8 cellular contexts compared by ENCODE assay signal in the genomic region with DNA sequence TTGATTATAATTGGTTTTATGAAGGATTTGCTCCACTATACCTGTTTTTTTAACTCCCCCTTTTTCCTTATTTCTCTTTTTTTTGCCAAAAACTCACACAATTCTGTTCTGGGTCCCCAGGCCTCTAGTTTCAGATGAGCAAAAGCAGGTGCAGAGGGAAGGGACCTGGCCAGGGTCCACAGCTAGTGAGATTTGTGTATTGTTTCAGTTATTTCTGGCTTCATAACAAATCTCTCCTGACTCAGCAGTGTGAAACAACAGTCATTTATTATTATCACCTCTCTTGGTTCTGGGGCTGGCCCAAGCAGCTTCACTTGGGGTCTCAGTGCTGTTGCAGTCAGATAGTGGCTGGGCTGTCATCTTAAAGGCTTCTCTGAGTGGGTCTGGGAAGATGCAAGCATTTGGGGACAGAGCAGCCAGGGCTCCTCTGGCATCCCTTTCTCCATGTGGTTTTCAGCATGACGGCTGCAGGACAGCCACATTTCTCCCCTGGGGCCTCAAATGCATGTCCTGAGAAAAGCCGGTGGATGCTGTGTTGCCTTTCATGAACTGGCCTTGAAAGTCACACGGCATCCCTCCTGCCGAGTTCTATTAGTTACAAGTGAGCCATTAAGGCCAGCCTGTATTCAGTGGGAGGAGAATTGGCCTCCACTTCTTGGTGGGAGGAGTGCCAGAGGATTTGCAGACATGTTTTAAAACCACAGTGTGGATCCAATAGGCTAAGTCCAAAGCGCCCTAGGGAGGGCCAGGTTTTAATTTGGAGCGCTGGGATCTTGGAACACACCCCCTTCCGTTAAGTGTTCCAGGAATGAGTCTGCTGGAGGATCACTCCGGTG.
A peak's percentile ranks its signal among the peaks of the same experiment; 100 is the strongest.
DNase-seq lines count a peak whose midpoint lies in the region; ATAC-seq, FAIRE-seq and TF ChIP-seq lines count a peak whose summit lies in the region.

No MANE protein-coding gene starts in this region.

- H3K27me3 ChIP-seq in gastroesophageal sphincter (peaks cover 11% of the 10 kb centered on the region), rectal smooth muscle tissue (ENCODE audit: control insufficient read depth, insufficient read depth, low read length) (no peaks in the 10 kb centered on the region)

- FAIRE-seq in urothelium cell line (lab: Jason Lieb, UNC) = no peak

- no peak for TF ChIP-seq POLR2A in gastroesophageal sphincter (IDR thresholded peaks at IDR 0.05)

- H3K4me1 ChIP-seq in gastroesophageal sphincter (peaks cover 0 to 34% (median 0%) of the 10 kb centered on the region in 3 donors), rectal smooth muscle tissue (ENCODE audit: control insufficient read depth, insufficient read depth, low read length) (peaks cover 15% of the 10 kb centered on the region)

- DNase-seq in GM04504 (ENCODE audit: low read depth) (peak; percentile 69), urothelium cell line (ENCODE audit: low spot score) (no peak)
- DNase-seq in central memory CD4-positive, alpha-beta T cell = no peak

- TF ChIP-seq EP300 in gastroesophageal sphincter (IDR thresholded peaks at IDR 0.05) = no peak

- no peak for TF ChIP-seq CTCF in gastroesophageal sphincter (IDR thresholded peaks at IDR 0.05)

- H3K27ac ChIP-seq in gastroesophageal sphincter (peak overlapping the region in 2 of 4 donors; percentile 3 to 42), rectal smooth muscle tissue (ENCODE audit: low read depth, low read length) (peak overlapping the region; percentile 75)

- H3K36me3 ChIP-seq in gastroesophageal sphincter = no peaks in the 10 kb centered on the region
- no peaks in the 10 kb centered on the region for H3K36me3 ChIP-seq in rectal smooth muscle tissue (ENCODE audit: control insufficient read depth, insufficient read depth, low read length)

- no peak overlapping the region for H3K9ac ChIP-seq in rectal smooth muscle tissue (ENCODE audit: low read length)

- H3K4me3 ChIP-seq in gastroesophageal sphincter (no peak overlapping the region), rectal smooth muscle tissue (ENCODE audit: low read length) (no peak overlapping the region)

- WGBS in gastroesophageal sphincter (ENCODE audit: low coverage in 1 of 2), 2 donors = 15 to 20% methylated on average over 1 to 8 of the region's 8 CpGs

- ATAC-seq in SK-N-SH treated with all-trans-retinoic acid at 6 μM for 48 hours (peak; percentile 78), gastroesophageal sphincter (peak; percentile 76), HG03565 (IDR thresholded peaks at IDR 0.05; ENCODE audit: unreplicated experiment) (no peak), HG03039 (IDR thresholded peaks at IDR 0.05; ENCODE audit: unreplicated experiment) (no peak)

- H3K9me3 ChIP-seq in gastroesophageal sphincter = no peaks in the 10 kb centered on the region

TF ChIP-seq in SK-N-SH treated with all-trans-retinoic acid at 6 μM for 48 hours, 23 proteins besides CTCF, POLR2A, EP300 and RAD21:
- no peak for TF ChIP-seq ZNF70 (CRISPR knock-in tag; IDR thresholded peaks at IDR 0.05)

Comparison
In these comparisons a context has a peak if more than half of its experiments do, and no peak if none do; other contexts are left out.
1. ATAC-seq: peak in SK-N-SH treated with all-trans-retinoic acid at 6 μM for 48 hours (single experiment) and gastroesophageal sphincter (single experiment); none in HG03565 (single experiment) and HG03039 (single experiment).